10 cellular contexts compared by ENCODE assay signal in genomic region chr14:60485600-60486251, GRCh38. TPM values are rescaled to one million over a fixed set of nuclear protein-coding genes. Genes with fewer than 3 reads are reported as not detected.
DNase-seq lines count a peak whose midpoint lies in the region; TF ChIP-seq lines count a peak whose summit lies in the region.
"Had no signal": no experiment of that assay in that cellular context is flagged by ENCODE, and none has a peak within 500 bp of the region (broad histone marks: within the 10 kb centered on the region; RNA-seq: fewer than 3 reads in every experiment).

TSS of gene C14orf39 (minus strand) at chr14:60486063. CDS start at chr14:60485078, 985 bp downstream.

- no peaks in the 10 kb centered on the region for H3K36me3 ChIP-seq in HUES48 (ENCODE audit: control insufficient read depth, insufficient read depth, low read length)
- peaks cover 3% of the 10 kb centered on the region for H3K36me3 ChIP-seq in neural progenitor cell

- intact Hi-C loops in posterior vena cava (cut with DNase I): no loop called here

- TF ChIP-seq CTCF in C4-2B (conservative IDR thresholded peaks at IDR 0.05) (no peak), brain (conservative IDR thresholded peaks at IDR 0.05) (no peak), neural progenitor cell (IDR thresholded peaks at IDR 0.05) (no peak)

- H3K4me3 Mint-ChIP-seq in brain (peak within 1 kb of the TSS in 4 of 5 experiments; percentile 74 to 83 (median 77)), neural progenitor cell (peak within 1 kb of the TSS; percentile 80)
- H3K4me3 Mint-ChIP-seq: stimulated activated memory B cell treated with anti-CD40 and anti-IgM and Interleukin-4, amounts not matched to agents 10 μg/mL and 1 μg/mL and 100 μg/mL, for 72 hours had no signal

- H3K27ac ChIP-seq in C4-2B (peak within 1 kb of the TSS; percentile 31), HUES48 (ENCODE audit: low read depth, low read length) (no peak within 1 kb of the TSS), neural progenitor cell (no peak within 1 kb of the TSS)
- H3K27ac ChIP-seq: SK-N-MC had no signal

- peak; percentile 78 for DNase-seq in neural progenitor cell (ENCODE audit: low spot score)
- DNase-seq in posterior vena cava (ENCODE audit: low spot score): no peak
- DNase-seq in NCI-H526 (lab: John Stamatoyannopoulos, UW): no peak
- no peak for DNase-seq in NCI-H1105 treated with DMSO at 0.1 percent for 48 hours (lab: John Stamatoyannopoulos, UW)
- DNase-seq in 8988T: no peak

- H3K27ac Mint-ChIP-seq in brain (no peak within 1 kb of the TSS), neural progenitor cell (no peak within 1 kb of the TSS)
- H3K27ac Mint-ChIP-seq: stimulated activated memory B cell treated with anti-CD40 and anti-IgM and Interleukin-4, amounts not matched to agents 10 μg/mL and 1 μg/mL and 100 μg/mL, for 72 hours had no signal

- H3K9me3 ChIP-seq in HUES48 (ENCODE audit: control insufficient read depth, insufficient read depth, low read length) (no peaks in the 10 kb centered on the region), neural progenitor cell (ENCODE audit: low read depth) (peaks cover 2% of the 10 kb centered on the region)

- H3K36me3 Mint-ChIP-seq in brain (peaks cover 7% of the 10 kb centered on the region), neural progenitor cell (no peaks in the 10 kb centered on the region)
- H3K36me3 Mint-ChIP-seq: stimulated activated memory B cell treated with anti-CD40 and anti-IgM and Interleukin-4, amounts not matched to agents 10 μg/mL and 1 μg/mL and 100 μg/mL, for 72 hours had no signal

- no peaks in the 10 kb centered on the region for H3K79me2 ChIP-seq in neural progenitor cell (ENCODE audit: low read depth)

- H3K4me1 ChIP-seq in HUES48 (ENCODE audit: control insufficient read depth, insufficient read depth, low read length): no peaks in the 10 kb centered on the region; the same call in 1 of the 2 replicates
- peaks cover 6% of the 10 kb centered on the region for H3K4me1 ChIP-seq in neural progenitor cell

- peaks cover 15% of the 10 kb centered on the region for H3F3A ChIP-seq in neural progenitor cell (ENCODE audit: low read depth)

- peak within 1 kb of the TSS; percentile 74 for H2AFZ ChIP-seq in neural progenitor cell (replicated peaks)

- H3K9me3 Mint-ChIP-seq in brain: peaks cover 2 to 6% (median 6%) of the 10 kb centered on the region in 5 experiments
- H3K9me3 Mint-ChIP-seq in neural progenitor cell: peaks cover 2% of the 10 kb centered on the region

- peak within 1 kb of the TSS; percentile 59 for H3K9ac ChIP-seq in HUES48 (ENCODE audit: low read depth, low read length)
- no peak within 1 kb of the TSS for H3K9ac ChIP-seq in neural progenitor cell

- peaks cover 52% of the 10 kb centered on the region for H3K27me3 ChIP-seq in HUES48 (ENCODE audit: control insufficient read depth, insufficient read depth, low read length)
- peaks cover 74% of the 10 kb centered on the region for H3K27me3 ChIP-seq in neural progenitor cell

- peaks cover 14% of the 10 kb centered on the region for H3K27me3 Mint-ChIP-seq in brain
- H3K27me3 Mint-ChIP-seq in neural progenitor cell (ENCODE audit: insufficient read depth, low read depth): peaks cover 8% of the 10 kb centered on the region

- H4K20me1 ChIP-seq in neural progenitor cell (ENCODE audit: low read depth): no peaks in the 10 kb centered on the region

- peak within 1 kb of the TSS; percentile 89 for H3K4me2 ChIP-seq in neural progenitor cell

- H3K4me3 ChIP-seq in HUES48 (ENCODE audit: low read depth, low read length) (peak within 1 kb of the TSS; percentile 68), neural progenitor cell (peak within 1 kb of the TSS; percentile 47)
- H3K4me3 ChIP-seq: SK-N-MC had no signal

- H3K4me1 Mint-ChIP-seq in brain (no peaks in the 10 kb centered on the region), neural progenitor cell (no peaks in the 10 kb centered on the region)
- H3K4me1 Mint-ChIP-seq: stimulated activated memory B cell treated with anti-CD40 and anti-IgM and Interleukin-4, amounts not matched to agents 10 μg/mL and 1 μg/mL and 100 μg/mL, for 72 hours had no signal

RNA-seq across cellular contexts. Expression of gene C14orf39, which starts in this region (rescaled TPM):
- polyA plus RNA-seq in brain (ENCODE audit: insufficient read depth, low read depth, low replicate concordance): not detected
- total RNA-seq in neural progenitor cell (ENCODE audit: low replicate concordance) (3.0 and 6.2 TPM in 2 replicates), posterior vena cava (under 1 TPM in 1 of 2 donors, not detected in 1; 0.43 TPM)
